ENCODE assay signal across 18 cellular contexts in the genomic region with DNA sequence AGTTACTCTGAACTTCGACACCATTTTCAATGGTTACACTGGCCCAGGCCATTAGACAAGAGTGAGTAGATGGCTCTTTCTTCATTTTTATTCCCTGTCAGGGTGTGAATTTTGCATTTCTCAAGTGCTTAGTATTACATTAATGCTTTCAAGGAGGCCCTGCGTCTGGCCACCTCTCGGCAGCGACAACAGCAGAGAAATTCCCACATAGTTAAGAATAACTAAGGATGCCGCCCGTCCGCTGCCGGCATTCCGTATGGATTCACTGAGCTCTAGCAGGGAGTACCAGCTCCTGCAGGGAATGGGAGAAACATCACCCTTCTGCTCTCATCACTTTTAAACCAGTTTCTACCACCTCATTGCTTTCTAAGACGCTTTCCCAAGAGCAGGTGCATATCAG.
A peak's percentile ranks its signal among the peaks of the same experiment; 100 is the strongest.
DNase-seq lines count a peak whose midpoint lies in the region; ATAC-seq and TF ChIP-seq lines count a peak whose summit lies in the region.
"Had no signal": no experiment of that assay in that cellular context is flagged by ENCODE, and none has a peak within 500 bp of the region (broad histone marks: within the 10 kb centered on the region; RNA-seq: fewer than 3 reads in every experiment).

No MANE protein-coding gene starts in this region.

- no peaks in the 10 kb centered on the region for H3K9me3 ChIP-seq in osteoblast (ENCODE audit: low read depth, low read length)
- no peaks in the 10 kb centered on the region for H3K9me3 ChIP-seq in upper lobe of right lung
- H3K9me3 ChIP-seq: Caco-2 had no signal

- no peaks in the 10 kb centered on the region for H3K36me3 ChIP-seq in osteoblast (ENCODE audit: insufficient read depth, low read length)
- H3K36me3 ChIP-seq in upper lobe of right lung: no peaks in the 10 kb centered on the region

- H3K27ac Mint-ChIP-seq in chondrocyte (ENCODE audit: unreplicated experiment): no peak overlapping the region
- H3K27ac Mint-ChIP-seq: B cell; CD4-positive, alpha-beta memory T cell; CD4-positive, CD25-positive, alpha-beta regulatory T cell had no signal

- no peak overlapping the region for H3K4me2 ChIP-seq in osteoblast (ENCODE audit: insufficient read depth, low read length)
- H3K4me2 ChIP-seq: BLaER1 treated with 17β-estradiol and CSF1 and Interleukin-3, amounts not matched to agents 10 nM and 100 nM had no signal

- no peaks in the 10 kb centered on the region for H4K20me1 ChIP-seq in osteoblast (ENCODE audit: insufficient read depth, low read length)
- H4K20me1 ChIP-seq: BLaER1 treated with 17β-estradiol and CSF1 and Interleukin-3, amounts not matched to agents 10 nM and 100 nM had no signal

- H2AFZ ChIP-seq in osteoblast (ENCODE audit: low read length): no peak overlapping the region

- no peaks in the 10 kb centered on the region for H3K27me3 ChIP-seq in osteoblast (ENCODE audit: insufficient read depth, low read length)
- H3K27me3 ChIP-seq in upper lobe of right lung: peaks cover 10% of the 10 kb centered on the region
- H3K27me3 ChIP-seq: BLaER1 treated with 17β-estradiol and CSF1 and Interleukin-3, amounts not matched to agents 10 nM and 100 nM had no signal

- no peak overlapping the region for H3K27ac ChIP-seq in osteoblast (ENCODE audit: low read depth, low read length)
- H3K27ac ChIP-seq in upper lobe of right lung: no peak overlapping the region
- H3K27ac ChIP-seq: BLaER1 treated with 17β-estradiol and CSF1 and Interleukin-3, amounts not matched to agents 10 nM and 100 nM; C4-2B had no signal

- H3K4me1 Mint-ChIP-seq in chondrocyte (ENCODE audit: low read depth): no peaks in the 10 kb centered on the region
- H3K4me1 Mint-ChIP-seq: B cell; CD4-positive, alpha-beta memory T cell had no signal

- TF ChIP-seq CTCF in chondrocyte (IDR thresholded peaks at IDR 0.05) (no peak), osteoblast (IDR thresholded peaks at IDR 0.05; ENCODE audit: extremely low read depth, low read depth, low read length) (no peak), upper lobe of right lung (IDR thresholded peaks at IDR 0.05) (no peak)

- H3K27me3 Mint-ChIP-seq in chondrocyte (ENCODE audit: low read depth): peaks cover 2% of the 10 kb centered on the region
- H3K27me3 Mint-ChIP-seq: B cell; CD4-positive, alpha-beta memory T cell had no signal

- H3K4me1 ChIP-seq in osteoblast (ENCODE audit: insufficient read depth, low read length) (no peaks in the 10 kb centered on the region), upper lobe of right lung (no peaks in the 10 kb centered on the region)
- H3K4me1 ChIP-seq: Caco-2 had no signal

- peaks cover 39% of the 10 kb centered on the region for H3K9me3 Mint-ChIP-seq in chondrocyte (ENCODE audit: low read depth)

- no peak for ATAC-seq in upper lobe of right lung

- H3K79me2 ChIP-seq in osteoblast (ENCODE audit: insufficient read depth, low read length): no peaks in the 10 kb centered on the region

- no peak overlapping the region for H3K4me3 Mint-ChIP-seq in chondrocyte (ENCODE audit: unreplicated experiment)
- H3K4me3 Mint-ChIP-seq: B cell; CD4-positive, alpha-beta memory T cell; CD4-positive, CD25-positive, alpha-beta regulatory T cell had no signal

- DNase-seq in chondrocyte (ENCODE audit: low spot score) (peak; percentile 32), osteoblast (ENCODE audit: insufficient read length, low spot score, missing footprints) (peak; percentile 56), upper lobe of right lung (peak; percentile 23), AG20443 (ENCODE audit: low spot score) (no peak), germinal center (ENCODE audit: low spot score) (no peak), NCI-H187 treated with DMSO at 0.1 percent for 48 hours (lab: John Stamatoyannopoulos, UW) (no peak)
- DNase-seq: 8988T; ACHN; AML-193; Caco-2; Calu3; CD4-positive, alpha-beta memory T cell; CD4-positive, CD25-positive, alpha-beta regulatory T cell; DMS79 treated with DMSO at 0.1 percent for 48 hours; GF-D8 had no signal

- intact Hi-C loops in upper lobe of right lung (cut with DNase I): no loop called here

- H3K4me3 ChIP-seq in osteoblast (ENCODE audit: insufficient read depth, low read length) (no peak overlapping the region), upper lobe of right lung (no peak overlapping the region)
- H3K4me3 ChIP-seq: BLaER1 treated with 17β-estradiol and CSF1 and Interleukin-3, amounts not matched to agents 10 nM and 100 nM had no signal

- peaks cover 1% of the 10 kb centered on the region for H3K36me3 Mint-ChIP-seq in chondrocyte (ENCODE audit: low read depth)
- H3K36me3 Mint-ChIP-seq: CD4-positive, alpha-beta memory T cell; CD4-positive, CD25-positive, alpha-beta regulatory T cell had no signal

Comparison
In these comparisons a context has a peak if more than half of its experiments do, and no peak if none do; other contexts are left out.
1. DNase-seq: peak in chondrocyte (single experiment), osteoblast (single experiment) and upper lobe of right lung (single experiment); none in AG20443 (single experiment), germinal center (single experiment) and NCI-H187 treated with DMSO at 0.1 percent for 48 hours (single experiment).